22 cellular contexts compared by ENCODE assay signal in the genomic region with DNA sequence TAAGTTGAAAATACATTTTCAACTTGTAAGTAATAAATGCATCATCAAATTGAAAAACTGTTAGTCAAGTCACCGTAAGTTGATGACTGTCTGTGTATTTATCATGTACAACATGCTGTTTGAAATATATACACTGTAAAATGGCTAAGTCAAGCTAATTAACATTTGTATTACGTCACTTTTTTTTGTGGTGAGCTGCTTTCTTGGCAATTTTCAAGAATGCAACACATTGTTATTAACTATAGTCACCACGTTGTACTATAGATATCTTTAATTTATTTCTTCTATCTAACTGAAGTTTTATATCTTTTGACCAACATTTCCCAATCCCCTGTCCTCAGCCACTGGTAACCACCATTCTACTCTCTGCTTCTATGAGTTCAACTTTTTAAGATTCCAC.
"Had no signal": no experiment of that assay in that cellular context is flagged by ENCODE, and none has a peak within 500 bp of the region (broad histone marks: within the 10 kb centered on the region; RNA-seq: fewer than 3 reads in every experiment).

No MANE protein-coding gene starts in this region.

- ATAC-seq: activated naive CD8-positive, alpha-beta T cell treated with anti-CD3 and anti-CD28 coated beads, Interleukin-2, amount 50 U/mL, for 24 hours; activated T-cell treated with anti-CD3 and anti-CD28 coated beads, Interleukin-2, amount 50 U/mL, for 4 hours; body of pancreas; gastroesophageal sphincter; heart right ventricle; T-cell had no signal

- H3K27ac Mint-ChIP-seq: activated B cell treated with CpG ODN at 0.5 μM for 24 hours; activated CD4-positive, alpha-beta T cell treated with anti-CD3 and anti-CD28 coated beads, Interleukin-2, amount 10 ng/mL, durations not matched to agents 24 days and 14 days; activated naive CD4-positive, alpha-beta T cell treated with anti-CD3 and anti-CD28 coated beads, Interleukin-2, amount 10 ng/mL, durations not matched to agents 7 days and 5 days; activated naive CD8-positive, alpha-beta T cell treated with anti-CD3 and anti-CD28 coated beads, Interleukin-2, amount 50 U/mL, for 24 hours; naive B cell; T-cell had no signal

- H3K4me1 Mint-ChIP-seq: activated B cell treated with CpG ODN at 0.5 μM for 24 hours; activated naive CD4-positive, alpha-beta T cell treated with anti-CD3 and anti-CD28 coated beads, Interleukin-2, amount 10 ng/mL, durations not matched to agents 7 days and 5 days; naive B cell; neural crest cell had no signal

- H3K9me3 Mint-ChIP-seq: activated B cell treated with CpG ODN at 0.5 μM for 24 hours; activated CD4-positive, alpha-beta T cell treated with anti-CD3 and anti-CD28 coated beads, Interleukin-2, amount 10 ng/mL, durations not matched to agents 24 days and 14 days; activated naive CD4-positive, alpha-beta T cell treated with anti-CD3 and anti-CD28 coated beads, Interleukin-2, amount 10 ng/mL, durations not matched to agents 7 days and 5 days; activated naive CD8-positive, alpha-beta T cell treated with anti-CD3 and anti-CD28 coated beads, Interleukin-2, amount 50 U/mL, for 24 hours; activated T-cell treated with anti-CD3 and anti-CD28 coated beads, Interleukin-2, amount 50 U/mL, for 4 hours; naive B cell; neural crest cell; T-cell had no signal

- H3K36me3 ChIP-seq: colonic mucosa had no signal

- H3K27me3 ChIP-seq: body of pancreas, colonic mucosa, gastroesophageal sphincter, heart right ventricle, tibial artery had no signal

- FAIRE-seq: urothelium cell line had no signal

- H3K27ac ChIP-seq: body of pancreas, colonic mucosa, gastroesophageal sphincter, heart right ventricle, left ventricle myocardium inferior, tibial artery had no signal

- DNase-seq: activated B cell treated with CpG ODN at 0.5 μM for 24 hours; activated CD4-positive, alpha-beta T cell treated with anti-CD3 and anti-CD28 coated beads, Interleukin-2, amount 10 ng/mL, durations not matched to agents 24 days and 14 days; activated CD8-positive, alpha-beta memory T cell treated with anti-CD3 and anti-CD28 coated beads, Interleukin-2, amount 50 U/mL, for 4 hours; activated naive CD4-positive, alpha-beta T cell treated with anti-CD3 and anti-CD28 coated beads, Interleukin-2, amount 10 ng/mL, durations not matched to agents 7 days and 5 days; activated naive CD8-positive, alpha-beta T cell treated with anti-CD3 and anti-CD28 coated beads, Interleukin-2, amount 50 U/mL, for 24 hours; activated T-cell treated with anti-CD3 and anti-CD28 coated beads, Interleukin-2, amount 50 U/mL, for 4 hours; body of pancreas; caudate nucleus; colonic mucosa; heart right ventricle; kidney glomerular epithelial cell; left ventricle myocardium inferior; mammary epithelial cell; naive B cell; stimulated activated CD4-positive, alpha-beta T cell treated with anti-CD3 and anti-CD28 coated beads, Interleukin-12 subunit alpha, Interleukin-12 subunit beta, amount 100 ng/mL, for 4 hours; stimulated activated CD4-positive, alpha-beta T cell treated with anti-CD3 and anti-CD28 coated beads, Interleukin-2, amount 100 ng/mL, for 24 hours; stimulated activated naive CD4-positive, alpha-beta T cell treated with Interleukin-2 at 50 U/mL for 16 hours; T-cell; tibial artery had no signal

- H3K9me3 ChIP-seq: body of pancreas, colonic mucosa, gastroesophageal sphincter, heart right ventricle, left ventricle myocardium inferior, tibial artery had no signal

- H3K4me1 ChIP-seq: body of pancreas, colonic mucosa, gastroesophageal sphincter had no signal

- H3K4me3 ChIP-seq: body of pancreas, colonic mucosa, gastroesophageal sphincter, heart right ventricle, left ventricle myocardium inferior, tibial artery had no signal

- H3K4me3 Mint-ChIP-seq: activated B cell treated with CpG ODN at 0.5 μM for 24 hours; activated CD4-positive, alpha-beta T cell treated with anti-CD3 and anti-CD28 coated beads, Interleukin-2, amount 10 ng/mL, durations not matched to agents 24 days and 14 days; activated naive CD4-positive, alpha-beta T cell treated with anti-CD3 and anti-CD28 coated beads, Interleukin-2, amount 10 ng/mL, durations not matched to agents 7 days and 5 days; activated naive CD8-positive, alpha-beta T cell treated with anti-CD3 and anti-CD28 coated beads, Interleukin-2, amount 50 U/mL, for 24 hours; activated T-cell treated with anti-CD3 and anti-CD28 coated beads, Interleukin-2, amount 50 U/mL, for 4 hours; naive B cell; neural crest cell; T-cell had no signal

- H3K27me3 Mint-ChIP-seq: activated B cell treated with CpG ODN at 0.5 μM for 24 hours; activated CD4-positive, alpha-beta T cell treated with anti-CD3 and anti-CD28 coated beads, Interleukin-2, amount 10 ng/mL, durations not matched to agents 24 days and 14 days; activated naive CD4-positive, alpha-beta T cell treated with anti-CD3 and anti-CD28 coated beads, Interleukin-2, amount 10 ng/mL, durations not matched to agents 7 days and 5 days; activated naive CD8-positive, alpha-beta T cell treated with anti-CD3 and anti-CD28 coated beads, Interleukin-2, amount 50 U/mL, for 24 hours; naive B cell; T-cell had no signal
